Comparison of ENCODE assay signal across 17 cellular contexts in genomic region chr7:915291-916218, GRCh38. TPM values are rescaled to one million over a fixed set of nuclear protein-coding genes. Genes with fewer than 3 reads are reported as not detected.
A peak's percentile ranks its signal among the peaks of the same experiment; 100 is the strongest.
DNase-seq lines count a peak whose midpoint lies in the region; ATAC-seq, FAIRE-seq and TF ChIP-seq lines count a peak whose summit lies in the region.
"Had no signal": no experiment of that assay in that cellular context is flagged by ENCODE, and none has a peak within 500 bp of the region (broad histone marks: within the 10 kb centered on the region; RNA-seq: fewer than 3 reads in every experiment).

No MANE protein-coding gene starts in this region.

- no peaks in the 10 kb centered on the region for H3K79me2 ChIP-seq in SK-N-SH (ENCODE audit: insufficient read depth)

- H3K27ac Mint-ChIP-seq in WTC11: no peak overlapping the region
- H3K27ac Mint-ChIP-seq: HFFc6 had no signal

- H3K4me3 ChIP-seq in kidney (ENCODE audit: low read length in 2 of 2) (no peak overlapping the region), SK-N-SH (ENCODE audit: low read depth in 2 of 2, low read length in 1 of 2) (no peak overlapping the region), lower leg skin (ENCODE audit: low read depth, poor library complexity, severe bottlenecking) (no peak overlapping the region)
- H3K4me3 ChIP-seq: pancreas, skin epidermis, tibial artery had no signal

- intact Hi-C loops in kidney (cut with DNase I) (no loop called here), lower leg skin (cut with DNase I; ENCODE audit: low total_unique reads) (no loop called here)

- H3K27me3 Mint-ChIP-seq in WTC11 (ENCODE audit: low read depth): no peaks in the 10 kb centered on the region

- H3K36me3 Mint-ChIP-seq in WTC11: no peaks in the 10 kb centered on the region

- H3K9ac ChIP-seq in kidney (ENCODE audit: low read length in 2 of 2) (no peak overlapping the region), SK-N-SH (no peak overlapping the region)

- H3K9me3 ChIP-seq in kidney (ENCODE audit: control insufficient read depth in 1 of 2, low read length in 2 of 2) (no peaks in the 10 kb centered on the region), SK-N-SH (no peaks in the 10 kb centered on the region)
- H3K9me3 ChIP-seq: pancreas, tibial artery had no signal

- DNase-seq in NCI-H82 (lab: John Stamatoyannopoulos, UW) (peak; percentile 41), NCI-H82 treated with DMSO at 0.1 percent for 48 hours (lab: John Stamatoyannopoulos, UW; ENCODE audit: unreplicated experiment) (no peak), WTC11 (ENCODE audit: low spot score) (no peak), kidney (peak; percentile 74), substantia nigra (lab: John Stamatoyannopoulos, UW) (no peak), OCI-M1 (lab: John Stamatoyannopoulos, UW) (no peak), SK-N-SH (no peak), lower leg skin (ENCODE audit: low spot score in 2 of 2) (no peak)
- DNase-seq: 8988T, amniotic stem cell, DND-41, HFFc6, MM.1S had no signal

- no peaks in the 10 kb centered on the region for H3K9me2 ChIP-seq in SK-N-SH

- H3K27ac ChIP-seq in kidney (ENCODE audit: low read depth in 2 of 2, low read length in 2 of 2) (peak overlapping the region in 1 of 2 donors; percentile 32), substantia nigra (ENCODE audit: low read depth, low read length, poor library complexity, severe bottlenecking) (peak overlapping the region; percentile 98), SK-N-SH (ENCODE audit: low read depth in 2 of 2, low read length in 1 of 2) (peak overlapping the region in 1 of 2 experiments; percentile 30; a peak in 1 of 4 replicates)
- H3K27ac ChIP-seq: C4-2B, pancreas, tibial artery had no signal

- H3K4me1 ChIP-seq in kidney (ENCODE audit: control insufficient read depth in 1 of 2, insufficient read depth in 1 of 2, low read depth in 1 of 2, low read length in 2 of 2) (peaks cover 5 to 10% of the 10 kb centered on the region in 2 donors), SK-N-SH (ENCODE audit: control insufficient read depth in 1 of 2, insufficient read depth in 2 of 2, low read depth in 1 of 2, low read length in 1 of 2) (peaks cover 0 to 24% of the 10 kb centered on the region in 2 experiments; a peak in 1 of 4 replicates)
- H3K4me1 ChIP-seq: pancreas had no signal

- H3K4me2 ChIP-seq in SK-N-SH: no peak overlapping the region

- H3K4me1 Mint-ChIP-seq in WTC11: 0 out of 2 replicates have a peak, but pooled peaks cover under 1% of the 10 kb centered on the region

- no peak for TF ChIP-seq POLR2A in lower leg skin (IDR thresholded peaks at IDR 0.05)

- no peaks in the 10 kb centered on the region for H4K20me1 ChIP-seq in SK-N-SH (ENCODE audit: insufficient read depth)

- POLR2A ChIA-PET in WTC11 (lab: Charles Lee) (no interaction called here), SK-N-SH (lab: Yijun Ruan, JAX) (interaction anchor here (0.7 kb wide), 1 partner anchor 8 kb away, joined by 3 read pairs; no protein-coding TSS in a partner anchor)

- no peak for TF ChIP-seq CTCF in WTC11 (IDR thresholded peaks at IDR 0.05)
- no peak for TF ChIP-seq CTCF in kidney (IDR thresholded peaks at IDR 0.05; ENCODE audit: borderline replicate concordance, extremely low read depth, insufficient read depth)
- TF ChIP-seq CTCF in SK-N-SH (IDR thresholded peaks at IDR 0.05): no peak
- no peak for TF ChIP-seq CTCF in lower leg skin (IDR thresholded peaks at IDR 0.05)

- FAIRE-seq in kidney (lab: Jason Lieb, UNC): no peak
- FAIRE-seq: pancreas had no signal

- TF ChIP-seq RAD21 in SK-N-SH (IDR thresholded peaks at IDR 0.05; ENCODE audit: low read length): no peak

- H2AFZ ChIP-seq in SK-N-SH (ENCODE audit: low read depth): no peak overlapping the region

- no peaks in the 10 kb centered on the region for H3K27me3 ChIP-seq in SK-N-SH (ENCODE audit: insufficient read depth)
- H3K27me3 ChIP-seq: pancreas, tibial artery had no signal

- H3K4me3 Mint-ChIP-seq in WTC11: no peak overlapping the region
- H3K4me3 Mint-ChIP-seq: HFFc6 had no signal

- H3F3A ChIP-seq in SK-N-SH (replicated peaks; ENCODE audit: insufficient read depth): peaks cover 4% of the 10 kb centered on the region

- no peak for TF ChIP-seq EP300 in SK-N-SH (IDR thresholded peaks at IDR 0.05; ENCODE audit: borderline replicate concordance in 1 of 2, low read depth in 1 of 2, low read length in 1 of 2)

- 89% methylated on average over 43 of the region's 43 CpGs for WGBS in SK-N-SH (ENCODE audit: low lambda C conversion rate)
- WGBS in lower leg skin, 2 donors: 64 to 71% methylated on average over 34 to 43 of the region's 43 CpGs

- CTCF ChIA-PET in WTC11 (lab: Charles Lee) (no interaction called here), SK-N-SH (lab: Yijun Ruan, JAX) (interaction anchor here (1.3 kb wide), 1 partner anchor 262 kb away, joined by 3 read pairs; no protein-coding TSS in a partner anchor)

- ATAC-seq in WTC11: no peak

- H3K9me3 Mint-ChIP-seq in WTC11: no peaks in the 10 kb centered on the region
- H3K9me3 Mint-ChIP-seq: HFFc6 had no signal

- H3K36me3 ChIP-seq in kidney (ENCODE audit: control insufficient read depth in 1 of 2, insufficient read depth in 2 of 2, low read length in 2 of 2) (no peaks in the 10 kb centered on the region), SK-N-SH (replicated peaks in 1 of 2; ENCODE audit: control insufficient read depth in 1 of 2, insufficient read depth in 2 of 2, low read length in 1 of 2) (no peaks in the 10 kb centered on the region)
- H3K36me3 ChIP-seq: pancreas, tibial artery had no signal

TF ChIP-seq in WTC11, 78 proteins besides CTCF, POLR2A, EP300 and RAD21 (continues in another document):
- no peak for TF ChIP-seq OVOL2 (CRISPR knock-in tag; IDR thresholded peaks at IDR 0.05; ENCODE audit: borderline replicate concordance)

TF ChIP-seq in SK-N-SH, 30 proteins besides CTCF, POLR2A, EP300 and RAD21 (continues in another document):
- no peak for TF ChIP-seq FOXM1 (IDR thresholded peaks at IDR 0.05; ENCODE audit: low read depth)
- no peak for TF ChIP-seq TAF1 (IDR thresholded peaks at IDR 0.05; ENCODE audit: borderline replicate concordance, low read depth, low read length)
- no peak for TF ChIP-seq RFX5 (IDR thresholded peaks at IDR 0.05; ENCODE audit: low read length)
- no peak for TF ChIP-seq POLR2AphosphoS5 (IDR thresholded peaks at IDR 0.05; ENCODE audit: low read depth, low read length)
- no peak for TF ChIP-seq ZBTB33 (IDR thresholded peaks at IDR 0.05; ENCODE audit: borderline replicate concordance, low read depth)
- no peak for TF ChIP-seq ELF1 (IDR thresholded peaks at IDR 0.05)
- TF ChIP-seq SMC3 (IDR thresholded peaks at IDR 0.05; ENCODE audit: low read depth, low read length): no peak
- no peak for TF ChIP-seq USF1 (IDR thresholded peaks at IDR 0.05; ENCODE audit: borderline replicate concordance, low read depth)
- TF ChIP-seq MAX (IDR thresholded peaks at IDR 0.05; ENCODE audit: low read depth): no peak

RNA-seq across cellular contexts. Expression of gene ADAP1, which starts 38.9 kb away (rescaled TPM):
- total RNA-seq in WTC11 (2021): 4.3 to 7.2 TPM (median 4.5 TPM) in 3 replicates
- 48.2 TPM for total RNA-seq in kidney
- 36.4 TPM for polyA plus RNA-seq in kidney (ENCODE audit: insufficient read depth, low read depth, low replicate concordance)
- polyA plus RNA-seq in SK-N-SH (2012; rRNA removed): 3.2 and 5.4 TPM in 2 replicates
- 2.0 and 2.8 TPM in 2 replicates for polyA plus RNA-seq in SK-N-SH (2012; cell fraction: cytosol; rRNA removed)
- polyA plus RNA-seq in SK-N-SH (2012; cell fraction: nucleus; rRNA removed): 8.1 and 8.6 TPM in 2 replicates
- 10 to 100 TPM in 1 of 4 donors, 1 to 10 TPM in 3; 9.1 to 18.8 (median 9.9) TPM for total RNA-seq in lower leg skin

RNA-seq across cellular contexts. Expression of gene GET4, which starts 39.2 kb away (rescaled TPM):
- total RNA-seq in WTC11 (2021) (73.0 to 82.0 TPM (median 73.4 TPM) in 3 replicates), kidney (44.8 TPM), lower leg skin (10 to 100 TPM; 46.1 to 67.7 (median 51.6) TPM)
- polyA plus RNA-seq in kidney (ENCODE audit: insufficient read depth, low read depth, low replicate concordance) (80.8 TPM), SK-N-SH (2012; rRNA removed) (63.1 and 65.4 TPM in 2 replicates)
- polyA plus RNA-seq in SK-N-SH (2012; cell fraction: cytosol; rRNA removed): 20.4 and 32.7 TPM in 2 replicates
- 341 and 380 TPM in 2 replicates for polyA plus RNA-seq in SK-N-SH (2012; cell fraction: nucleus; rRNA removed)

RNA-seq across cellular contexts. Expression of gene COX19, which starts 59.8 kb away (rescaled TPM):
- total RNA-seq in WTC11 (2021) (10.2 to 13.2 TPM (median 10.4 TPM) in 3 replicates), kidney (14.7 TPM), lower leg skin (10 to 100 TPM; 13.0 to 25.1 (median 15.1) TPM)
- polyA plus RNA-seq in kidney (ENCODE audit: insufficient read depth, low read depth, low replicate concordance) (4.8 TPM), SK-N-SH (2012; rRNA removed) (7.6 TPM in 2 replicates)
- 6.4 and 7.5 TPM in 2 replicates for polyA plus RNA-seq in SK-N-SH (2012; cell fraction: cytosol; rRNA removed)
- 15.5 and 19.8 TPM in 2 replicates for polyA plus RNA-seq in SK-N-SH (2012; cell fraction: nucleus; rRNA removed)

Comparison
In these comparisons a context has a peak if more than half of its experiments do, and no peak if none do; other contexts are left out.
1. DNase-seq: peak in NCI-H82 (single experiment) and kidney (single experiment); none in NCI-H82 treated with DMSO at 0.1 percent for 48 hours (single experiment), WTC11 (single experiment), substantia nigra (0 of 49), OCI-M1 (single experiment), SK-N-SH (single experiment) and lower leg skin (0 of 2).